ENCODE assay signal across 1 cellular context in genomic region chr2:10447300-10448207, GRCh38.
A peak's percentile ranks its signal among the peaks of the same experiment; 100 is the strongest.
TF ChIP-seq lines count a peak whose summit lies in the region.

No MANE protein-coding gene starts in this region.

TF ChIP-seq in HepG2, 621 proteins besides CTCF, POLR2A, EP300 and RAD21 (continued from another document):
- TF ChIP-seq ZBTB1 (CRISPR knock-in tag; IDR thresholded peaks at IDR 0.05; ENCODE audit: borderline replicate concordance) (no peak), ZNF333 (CRISPR knock-in tag; IDR thresholded peaks at IDR 0.05; ENCODE audit: borderline replicate concordance) (peak; percentile 80; the same call in 1 of the 2 replicates), CBX5 (CRISPR knock-in tag; IDR thresholded peaks at IDR 0.05; ENCODE audit: borderline replicate concordance) (no peak), MYNN (CRISPR knock-in tag; IDR thresholded peaks at IDR 0.05; ENCODE audit: low read depth) (0 out of 2 replicates have a peak, but pooled peaks have one; percentile 42), THAP11 (CRISPR knock-in tag; IDR thresholded peaks at IDR 0.05) (peak; percentile 56; the same call in 1 of the 2 replicates), ZNF800 (CRISPR knock-in tag; IDR thresholded peaks at IDR 0.05) (peak; percentile 93), HNF4A (CRISPR knock-in tag; IDR thresholded peaks at IDR 0.05) (no peak), YEATS2 (CRISPR knock-in tag; IDR thresholded peaks at IDR 0.05; ENCODE audit: borderline replicate concordance) (no peak), KDM5A (IDR thresholded peaks at IDR 0.05; ENCODE audit: borderline replicate concordance, low read length) (no peak; the same call in 1 of the 2 replicates), GFI1 (CRISPR knock-in tag; IDR thresholded peaks at IDR 0.05; ENCODE audit: borderline replicate concordance) (peak; percentile 83; the same call in 1 of the 2 replicates), FIP1L1 (IDR thresholded peaks at IDR 0.05; ENCODE audit: borderline replicate concordance, insufficient read depth, low read depth, low read length) (no peak), MIXL1 (CRISPR knock-in tag; IDR thresholded peaks at IDR 0.05) (no peak), ZNF354B (CRISPR knock-in tag; IDR thresholded peaks at IDR 0.05) (no peak), ZNF724P (CRISPR knock-in tag; IDR thresholded peaks at IDR 0.05; ENCODE audit: borderline replicate concordance) (peak; percentile 99), FOXP1 (IDR thresholded peaks at IDR 0.05) (no peak), FOXP1 (CRISPR knock-in tag; IDR thresholded peaks at IDR 0.05) (no peak), KLF15 (CRISPR knock-in tag; IDR thresholded peaks at IDR 0.05; ENCODE audit: borderline replicate concordance) (peak; percentile 65; the same call in 1 of the 2 replicates), FOXA3 (CRISPR knock-in tag; IDR thresholded peaks at IDR 0.05) (peak; percentile 30), NR2C2 (CRISPR knock-in tag; IDR thresholded peaks at IDR 0.05; ENCODE audit: borderline replicate concordance) (peak; percentile 32), ZBTB7A (CRISPR knock-in tag; IDR thresholded peaks at IDR 0.05) (no peak), FOXP4 (CRISPR knock-in tag; IDR thresholded peaks at IDR 0.05) (no peak), ISL2 (CRISPR knock-in tag; IDR thresholded peaks at IDR 0.05) (no peak; the same call in 1 of the 2 replicates), NKX3-1 (CRISPR knock-in tag; IDR thresholded peaks at IDR 0.05) (peak; percentile 91), ZNF253 (CRISPR knock-in tag; IDR thresholded peaks at IDR 0.05; ENCODE audit: borderline replicate concordance) (peak; percentile 98), ZNF703 (CRISPR knock-in tag; IDR thresholded peaks at IDR 0.05; ENCODE audit: borderline replicate concordance) (peak; percentile 74; the same call in 1 of the 2 replicates), RORA (CRISPR knock-in tag; IDR thresholded peaks at IDR 0.05) (no peak), ATF7 (IDR thresholded peaks at IDR 0.05) (no peak), ATF7 (CRISPR knock-in tag; IDR thresholded peaks at IDR 0.05) (peak; percentile 70), ZNF432 (CRISPR knock-in tag; IDR thresholded peaks at IDR 0.05; ENCODE audit: borderline replicate concordance) (no peak), ZNF468 (CRISPR knock-in tag; IDR thresholded peaks at IDR 0.05) (peak; percentile 33; the same call in 1 of the 2 replicates), RXRB (CRISPR knock-in tag; IDR thresholded peaks at IDR 0.05; ENCODE audit: borderline replicate concordance) (no peak; the same call in 1 of the 2 replicates), HIC2 (CRISPR knock-in tag; IDR thresholded peaks at IDR 0.05; ENCODE audit: low read depth) (no peak; the same call in 1 of the 2 replicates), ATAD3A (CRISPR knock-in tag; IDR thresholded peaks at IDR 0.05) (no peak)
- TF ChIP-seq, protein P1, sequence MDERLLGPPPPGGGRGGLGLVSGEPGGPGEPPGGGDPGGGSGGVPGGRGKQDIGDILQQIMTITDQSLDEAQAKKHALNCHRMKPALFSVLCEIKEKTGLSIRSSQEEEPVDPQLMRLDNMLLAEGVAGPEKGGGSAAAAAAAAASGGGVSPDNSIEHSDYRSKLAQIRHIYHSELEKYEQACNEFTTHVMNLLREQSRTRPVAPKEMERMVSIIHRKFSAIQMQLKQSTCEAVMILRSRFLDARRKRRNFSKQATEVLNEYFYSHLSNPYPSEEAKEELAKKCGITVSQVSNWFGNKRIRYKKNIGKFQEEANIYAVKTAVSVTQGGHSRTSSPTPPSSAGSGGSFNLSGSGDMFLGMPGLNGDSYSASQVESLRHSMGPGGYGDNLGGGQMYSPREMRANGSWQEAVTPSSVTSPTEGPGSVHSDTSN (CRISPR knock-in tag; IDR thresholded peaks at IDR 0.05) = no peak
- TF ChIP-seq, protein P2, sequence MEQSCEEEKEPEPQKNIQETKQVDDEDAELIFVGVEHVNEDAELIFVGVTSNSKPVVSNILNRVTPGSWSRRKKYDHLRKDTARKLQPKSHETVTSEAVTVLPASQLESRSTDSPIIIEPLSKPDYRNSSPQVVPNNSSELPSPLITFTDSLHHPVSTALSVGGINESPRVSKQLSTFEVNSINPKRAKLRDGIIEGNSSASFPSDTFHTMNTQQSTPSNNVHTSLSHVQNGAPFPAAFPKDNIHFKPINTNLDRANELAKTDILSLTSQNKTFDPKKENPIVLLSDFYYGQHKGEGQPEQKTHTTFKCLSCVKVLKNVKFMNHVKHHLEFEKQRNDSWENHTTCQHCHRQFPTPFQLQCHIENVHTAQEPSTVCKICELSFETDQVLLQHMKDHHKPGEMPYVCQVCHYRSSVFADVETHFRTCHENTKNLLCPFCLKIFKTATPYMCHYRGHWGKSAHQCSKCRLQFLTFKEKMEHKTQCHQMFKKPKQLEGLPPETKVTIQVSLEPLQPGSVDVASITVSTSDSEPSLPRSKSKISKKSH (CRISPR knock-in tag; IDR thresholded peaks at IDR 0.05; ENCODE audit: borderline replicate concordance) = peak; percentile 96
